In genomic region chr12:120413901-120414695, GRCh38 we compare ENCODE assay signal across 1 cellular context.
TF ChIP-seq lines count a peak whose summit lies in the region.

No MANE protein-coding gene starts in this region.

TF ChIP-seq in HepG2, 621 proteins besides CTCF, POLR2A, EP300 and RAD21:
- TF ChIP-seq PHF8 (CRISPR knock-in tag; IDR thresholded peaks at IDR 0.05) (no peak), UBTF (CRISPR knock-in tag; IDR thresholded peaks at IDR 0.05) (peak; percentile 58; the same call in 1 of the 2 replicates), KAT8 (CRISPR knock-in tag; IDR thresholded peaks at IDR 0.05) (0 out of 2 replicates have a peak, but pooled peaks have one; percentile 28), HBP1 (CRISPR knock-in tag; IDR thresholded peaks at IDR 0.05; ENCODE audit: low read depth) (no peak), ZNF646 (CRISPR knock-in tag; IDR thresholded peaks at IDR 0.05) (peak; percentile 84), ZFX (CRISPR knock-in tag; IDR thresholded peaks at IDR 0.05; ENCODE audit: low read depth) (peak; percentile 69), TBX2 (CRISPR knock-in tag; IDR thresholded peaks at IDR 0.05; ENCODE audit: borderline replicate concordance) (no peak), ZNF121 (CRISPR knock-in tag; IDR thresholded peaks at IDR 0.05) (no peak), ZNF687 (CRISPR knock-in tag; IDR thresholded peaks at IDR 0.05) (peak; percentile 58), HNRNPLL (IDR thresholded peaks at IDR 0.05; ENCODE audit: low read depth, low read length, poor library complexity, severe bottlenecking) (no peak), HNF1A (IDR thresholded peaks at IDR 0.05; ENCODE audit: low read depth) (no peak), HNF1A (CRISPR knock-in tag; IDR thresholded peaks at IDR 0.05; ENCODE audit: borderline replicate concordance) (no peak), PHF21A (CRISPR knock-in tag; IDR thresholded peaks at IDR 0.05) (no peak), ZFY (CRISPR knock-in tag; IDR thresholded peaks at IDR 0.05) (peak; percentile 33; the same call in 1 of the 2 replicates), ELF1 (CRISPR knock-in tag; IDR thresholded peaks at IDR 0.05) (peak; percentile 74), ZNF629 (CRISPR knock-in tag; conservative IDR thresholded peaks at IDR 0.05) (peak; percentile 77), ZNF709 (CRISPR knock-in tag; IDR thresholded peaks at IDR 0.05) (0 out of 2 replicates have a peak, but pooled peaks have one; percentile 31), ELF3 (CRISPR knock-in tag; IDR thresholded peaks at IDR 0.05) (peak; percentile 17; the same call in 1 of the 2 replicates), CERS6 (CRISPR knock-in tag; IDR thresholded peaks at IDR 0.05) (no peak), PATZ1 (CRISPR knock-in tag; IDR thresholded peaks at IDR 0.05) (0 out of 2 replicates have a peak, but pooled peaks have one; percentile 23)
TF ChIP-seq in HepG2: peak in this region for 11.
